Comparison of ENCODE assay signal across 22 cellular contexts in genomic region chr9:98912450-98912849, GRCh38. TPM values are rescaled to one million over a fixed set of nuclear protein-coding genes. Genes with fewer than 3 reads are reported as not detected.
"Had no signal": no experiment of that assay in that cellular context is flagged by ENCODE, and none has a peak within 500 bp of the region (broad histone marks: within the 10 kb centered on the region; RNA-seq: fewer than 3 reads in every experiment).

No MANE protein-coding gene starts in this region.

- H3K4me1 Mint-ChIP-seq: naive thymus-derived CD4-positive, alpha-beta T cell; stimulated activated memory B cell treated with anti-CD40 and anti-IgM and Interleukin-4, amounts not matched to agents 10 μg/mL and 1 μg/mL and 100 μg/mL, for 72 hours had no signal

- H3K36me3 ChIP-seq: heart right ventricle, neural progenitor cell, prostate gland, sigmoid colon, spleen, transverse colon, vagina had no signal

- H3K4me3 ChIP-seq: heart right ventricle, lung, neural progenitor cell, prostate gland, sigmoid colon, skin epidermis, spleen, transverse colon, vagina had no signal

- H3K27ac Mint-ChIP-seq: dendritic cell treated with granulocyte-macrophage colony-stimulating factor and Interleukin-4, amounts not matched to agents 40 ng/mL and 50 ng/mL, for 4 days; memory B cell; naive thymus-derived CD4-positive, alpha-beta T cell; neural progenitor cell; stimulated activated memory B cell treated with anti-CD40 and anti-IgM and Interleukin-4, amounts not matched to agents 10 μg/mL and 1 μg/mL and 100 μg/mL, for 72 hours had no signal

- ATAC-seq: naive thymus-derived CD4-positive, alpha-beta T cell; right cardiac atrium; stimulated activated memory B cell treated with anti-CD40 and anti-IgM and Interleukin-4, amounts not matched to agents 10 μg/mL and 1 μg/mL and 100 μg/mL, for 72 hours; stimulated activated naive CD8-positive, alpha-beta T cell treated with anti-CD3 and anti-CD28 coated beads, Interleukin-15, Interleukin-2, amounts not matched to agents 100 U/mL and 50 U/mL, for 24 hours had no signal

- DNase-seq: central memory CD4-positive, alpha-beta T cell; effector memory CD4-positive, alpha-beta T cell; erythroblast; hippocampal formation; naive thymus-derived CD4-positive, alpha-beta T cell; right cardiac atrium; sigmoid colon; spleen; stimulated activated CD4-positive, alpha-beta T cell treated with anti-CD3 and anti-CD28 coated beads, Interleukin-4, amount 100 ng/mL, for 4 hours; stimulated activated naive CD8-positive, alpha-beta T cell treated with anti-CD3 and anti-CD28 coated beads, Interleukin-15, Interleukin-2, amounts not matched to agents 100 U/mL and 50 U/mL, for 24 hours; transverse colon had no signal

- H3K4me1 ChIP-seq: prostate gland had no signal

- H3K9me3 ChIP-seq: heart right ventricle, prostate gland, sigmoid colon, spleen, transverse colon, vagina had no signal

- H3K27me3 ChIP-seq: heart right ventricle, neural progenitor cell, sigmoid colon, spleen, transverse colon, vagina had no signal

- H3K4me3 Mint-ChIP-seq: dendritic cell treated with granulocyte-macrophage colony-stimulating factor and Interleukin-4, amounts not matched to agents 40 ng/mL and 50 ng/mL, for 4 days; memory B cell; naive thymus-derived CD4-positive, alpha-beta T cell; nephron; neural progenitor cell; stimulated activated memory B cell treated with anti-CD40 and anti-IgM and Interleukin-4, amounts not matched to agents 10 μg/mL and 1 μg/mL and 100 μg/mL, for 72 hours had no signal

- H3K9me3 Mint-ChIP-seq: dendritic cell treated with granulocyte-macrophage colony-stimulating factor and Interleukin-4, amounts not matched to agents 40 ng/mL and 50 ng/mL, for 4 days; memory B cell; nephron; neural progenitor cell; stimulated activated memory B cell treated with anti-CD40 and anti-IgM and Interleukin-4, amounts not matched to agents 10 μg/mL and 1 μg/mL and 100 μg/mL, for 72 hours had no signal

- H3K36me3 Mint-ChIP-seq: memory B cell; naive thymus-derived CD4-positive, alpha-beta T cell; neural progenitor cell; stimulated activated memory B cell treated with anti-CD40 and anti-IgM and Interleukin-4, amounts not matched to agents 10 μg/mL and 1 μg/mL and 100 μg/mL, for 72 hours had no signal

- H3K27ac ChIP-seq: neural progenitor cell, prostate gland, sigmoid colon, spleen, transverse colon had no signal

- H3K27me3 Mint-ChIP-seq: dendritic cell treated with granulocyte-macrophage colony-stimulating factor and Interleukin-4, amounts not matched to agents 40 ng/mL and 50 ng/mL, for 4 days; stimulated activated memory B cell treated with anti-CD40 and anti-IgM and Interleukin-4, amounts not matched to agents 10 μg/mL and 1 μg/mL and 100 μg/mL, for 72 hours had no signal

RNA-seq across cellular contexts. Expression of gene COL15A1, which starts 31.3 kb away (rescaled TPM):
- polyA plus RNA-seq: keratinocyte; naive thymus-derived CD4-positive, alpha-beta T cell had no signal
